9 cellular contexts compared by ENCODE assay signal in the genomic region with DNA sequence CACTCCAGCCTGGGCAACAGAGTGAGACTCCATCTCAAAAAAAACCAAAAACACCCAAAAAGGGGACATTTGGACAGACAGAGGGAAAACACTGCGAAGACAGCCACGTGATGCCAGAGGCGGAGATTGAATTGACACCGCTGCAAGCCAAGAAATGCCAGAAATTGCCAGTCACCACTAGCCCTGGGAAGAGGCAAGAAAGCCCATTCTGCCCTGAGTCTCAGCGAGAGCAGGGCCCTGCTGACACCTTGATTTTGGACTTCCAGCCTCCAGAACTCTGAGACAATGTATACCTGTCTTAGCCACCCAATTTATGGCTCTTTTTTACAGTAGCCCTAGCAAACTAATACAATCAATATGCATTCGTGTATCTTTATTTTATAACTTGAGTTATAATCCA. TPM values are rescaled to one million over a fixed set of nuclear protein-coding genes. Genes with fewer than 3 reads are reported as not detected.
"Had no signal": no experiment of that assay in that cellular context is flagged by ENCODE, and none has a peak within 500 bp of the region (broad histone marks: within the 10 kb centered on the region; RNA-seq: fewer than 3 reads in every experiment).

No MANE protein-coding gene starts in this region.

- H2AFZ ChIP-seq: GM23338 had no signal

- H3K9me3 Mint-ChIP-seq: GM23338, HFFc6 had no signal

- ATAC-seq: GM23338 had no signal

- H3K4me3 ChIP-seq: GM23338 had no signal

- H3K4me2 ChIP-seq: GM23338 had no signal

- H3K4me3 Mint-ChIP-seq: GM23338, H9 had no signal

- H3K27ac Mint-ChIP-seq: GM23338, H9, HFFc6 had no signal

- DNase-seq: H9, HCEC 1CT, HFFc6, IMR-90, KBM-7 had no signal

- FAIRE-seq: H1, H54, HTR-8/SVneo had no signal

RNA-seq across cellular contexts. Expression of a gene that starts 13.2 kb away (rescaled TPM):
- total RNA-seq: GM23338, H1, H9 had no signal
- polyA plus RNA-seq: GM23338 had no signal
